In genomic region chr2:164882276-164882675, GRCh38 we compare ENCODE assay signal across 17 cellular contexts. TPM values are rescaled to one million over a fixed set of nuclear protein-coding genes. Genes with fewer than 3 reads are reported as not detected.
A peak's percentile ranks its signal among the peaks of the same experiment; 100 is the strongest.
DNase-seq lines count a peak whose midpoint lies in the region; ATAC-seq, FAIRE-seq and TF ChIP-seq lines count a peak whose summit lies in the region.
"Had no signal": no experiment of that assay in that cellular context is flagged by ENCODE, and none has a peak within 500 bp of the region (broad histone marks: within the 10 kb centered on the region; RNA-seq: fewer than 3 reads in every experiment).

No MANE protein-coding gene starts in this region.

- TF ChIP-seq CTCF in AG10803 (conservative IDR thresholded peaks at IDR 0.05; ENCODE audit: low read length) (no peak), Peyer's patch (IDR thresholded peaks at IDR 0.05) (no peak), fibroblast of the aortic adventitia (IDR thresholded peaks at IDR 0.05; ENCODE audit: insufficient read depth, low read length) (no peak), pancreas (IDR thresholded peaks at IDR 0.05) (no peak), stomach (IDR thresholded peaks at IDR 0.05) (no peak)

- TF ChIP-seq POLR2A in Peyer's patch (IDR thresholded peaks at IDR 0.05): no peak
- TF ChIP-seq POLR2A in stomach (IDR thresholded peaks at IDR 0.05): no peak

- peaks cover 0 to 4% (median 0%) of the 10 kb centered on the region in 4 donors for H3K4me1 ChIP-seq in Peyer's patch
- peaks cover 0 to 4% (median 0%) of the 10 kb centered on the region in 3 donors for H3K4me1 ChIP-seq in pancreas
- H3K4me1 ChIP-seq in stomach: no peaks in the 10 kb centered on the region

- DNase-seq in AG10803 (ENCODE audit: low read depth): peak; percentile 14
- DNase-seq in Peyer's patch: peak in 2 of 3 donors; percentile 46 to 48
- peak; percentile 29 for DNase-seq in fibroblast of the aortic adventitia (ENCODE audit: low read depth)
- DNase-seq in pancreas: no peak
- DNase-seq in HT-29 (ENCODE audit: low spot score): no peak
- no peak for DNase-seq in left lobe of liver (ENCODE audit: low spot score)
- DNase-seq in stomach: no peak
- DNase-seq: DMS79, HCEC 1CT, KG1, NCI-H1105 treated with DMSO at 0.1 percent for 48 hours, NCI-H187 had no signal

- no peak for FAIRE-seq in pancreas (lab: Jason Lieb, UNC)
- FAIRE-seq: A204.1, G401.6, GM12891 had no signal

- H3K27ac ChIP-seq in Peyer's patch (no peak overlapping the region), pancreas (no peak overlapping the region), stomach (no peak overlapping the region)
- H3K27ac ChIP-seq: HL-60 had no signal

- H3K27me3 ChIP-seq in Peyer's patch: no peaks in the 10 kb centered on the region
- no peaks in the 10 kb centered on the region for H3K27me3 ChIP-seq in pancreas
- no peaks in the 10 kb centered on the region for H3K27me3 ChIP-seq in stomach

- WGBS in pancreas, 2 donors: 82 to 83% methylated on average over 9 of the region's 9 CpGs
- 87 to 90% (median 87%) methylated on average over 9 of the region's 9 CpGs for WGBS in stomach, 5 donors

- no peak for TF ChIP-seq EP300 in stomach (IDR thresholded peaks at IDR 0.05)

- ATAC-seq in pancreas (peak in 3 of 4 donors; percentile 27 to 59 (median 38)), left lobe of liver (no peak), HG02610 (IDR thresholded peaks at IDR 0.05; ENCODE audit: unreplicated experiment) (no peak)

- no peaks in the 10 kb centered on the region for H3K36me3 ChIP-seq in Peyer's patch
- H3K36me3 ChIP-seq in pancreas: no peaks in the 10 kb centered on the region
- no peaks in the 10 kb centered on the region for H3K36me3 ChIP-seq in stomach

- H3K9me3 ChIP-seq in Peyer's patch: no peaks in the 10 kb centered on the region
- H3K9me3 ChIP-seq in pancreas: no peaks in the 10 kb centered on the region
- H3K9me3 ChIP-seq in stomach: no peaks in the 10 kb centered on the region

- no peak overlapping the region for H3K4me3 ChIP-seq in AG10803 (ENCODE audit: low read length)
- no peak overlapping the region for H3K4me3 ChIP-seq in Peyer's patch
- no peak overlapping the region for H3K4me3 ChIP-seq in fibroblast of the aortic adventitia (ENCODE audit: low read depth, low read length)
- H3K4me3 ChIP-seq in pancreas: no peak overlapping the region
- H3K4me3 ChIP-seq in stomach: no peak overlapping the region

- intact Hi-C loops in pancreas (cut with DNase I) (no loop called here), stomach (cut with DNase I; ENCODE audit: low total_unique reads) (no loop called here)

RNA-seq across cellular contexts. Expression of gene COBLL1, which starts 40.7 kb away (rescaled TPM):
- total RNA-seq in Peyer's patch: 10 to 100 TPM; 42.2 to 59.4 (median 45.2) TPM
- total RNA-seq in fibroblast of the aortic adventitia (ENCODE audit: low replicate concordance): 18.4 and 25.3 TPM in 2 replicates
- total RNA-seq in pancreas: 10 to 100 TPM; 45.2 to 74.5 (median 63.0) TPM
- 10 to 100 TPM; 18.0 to 18.6 TPM for polyA plus RNA-seq in pancreas
- total RNA-seq in HT-29 (2014; rRNA removed; shearing (Covaris generic)): 11.1 and 12.4 TPM in 2 replicates
- total RNA-seq in left lobe of liver: 75.0 TPM
- 100 to 1,000 TPM in 3 of 5 donors, 10 to 100 TPM in 2; 28.4 to 129 (median 109) TPM for total RNA-seq in stomach
- 10 to 100 TPM; 11.8 to 35.6 (median 12.8) TPM for polyA plus RNA-seq in stomach

Comparison
In these comparisons a context has a peak if more than half of its experiments do, and no peak if none do; other contexts are left out.
1. DNase-seq: peak in AG10803 (single experiment), Peyer's patch (2 of 3) and fibroblast of the aortic adventitia (single experiment); none in pancreas (0 of 6), HT-29 (single experiment), left lobe of liver (single experiment) and stomach (single experiment).
2. ATAC-seq: peak in pancreas (3 of 4); none in left lobe of liver (single experiment) and HG02610 (single experiment).